ENCODE assay signal across 1 cellular context in the genomic region with DNA sequence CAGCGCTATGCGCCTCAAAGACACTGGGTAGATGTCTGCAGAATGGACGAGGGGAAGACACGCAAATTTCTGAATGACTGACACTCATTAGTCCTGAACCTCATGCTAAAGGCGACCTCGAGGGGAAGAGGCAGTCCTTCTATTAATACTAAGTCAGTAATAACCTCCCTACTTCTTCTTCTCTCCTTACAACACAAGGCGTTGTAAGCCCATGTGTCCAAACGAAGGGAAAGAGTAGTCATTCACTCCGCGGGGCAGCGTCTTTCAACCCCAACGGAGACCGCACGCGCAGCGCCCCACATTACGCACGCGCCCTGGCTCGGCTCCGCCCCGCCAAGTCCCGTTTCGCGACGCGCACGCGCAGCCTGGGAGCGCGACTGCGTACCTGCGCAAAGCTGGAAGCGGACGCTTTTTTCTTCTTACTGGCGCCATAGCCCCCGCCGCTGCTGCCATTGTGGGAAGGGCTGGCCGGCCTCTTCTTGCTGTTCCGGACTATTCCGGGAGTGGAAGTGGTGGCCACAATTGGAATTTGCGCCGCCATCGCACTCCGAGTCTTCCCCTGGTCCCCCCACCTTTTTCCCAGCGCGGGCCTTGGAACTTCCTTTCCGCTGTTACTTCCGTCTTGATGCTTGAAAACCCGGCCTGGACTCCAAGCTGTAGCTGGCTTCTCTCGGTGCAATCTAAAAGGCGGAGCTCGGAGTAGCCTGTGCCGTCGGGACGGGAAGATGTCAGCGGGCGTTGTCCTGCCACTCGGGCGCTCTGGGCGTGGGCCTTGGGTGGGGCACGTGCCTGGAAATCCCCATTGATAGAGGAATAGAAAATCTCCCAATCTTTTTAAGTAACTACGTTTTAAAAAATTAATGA.
TF ChIP-seq lines count a peak whose summit lies in the region.

INO80C (minus strand) TSS at position 627 of the 864 bp plus-strand sequence; CDS start at position 541, 86 bp downstream.

TF ChIP-seq in K562, 482 proteins besides CTCF, POLR2A, EP300 and RAD21 (continued from another document and continues in another):
- TF ChIP-seq, protein P1, sequence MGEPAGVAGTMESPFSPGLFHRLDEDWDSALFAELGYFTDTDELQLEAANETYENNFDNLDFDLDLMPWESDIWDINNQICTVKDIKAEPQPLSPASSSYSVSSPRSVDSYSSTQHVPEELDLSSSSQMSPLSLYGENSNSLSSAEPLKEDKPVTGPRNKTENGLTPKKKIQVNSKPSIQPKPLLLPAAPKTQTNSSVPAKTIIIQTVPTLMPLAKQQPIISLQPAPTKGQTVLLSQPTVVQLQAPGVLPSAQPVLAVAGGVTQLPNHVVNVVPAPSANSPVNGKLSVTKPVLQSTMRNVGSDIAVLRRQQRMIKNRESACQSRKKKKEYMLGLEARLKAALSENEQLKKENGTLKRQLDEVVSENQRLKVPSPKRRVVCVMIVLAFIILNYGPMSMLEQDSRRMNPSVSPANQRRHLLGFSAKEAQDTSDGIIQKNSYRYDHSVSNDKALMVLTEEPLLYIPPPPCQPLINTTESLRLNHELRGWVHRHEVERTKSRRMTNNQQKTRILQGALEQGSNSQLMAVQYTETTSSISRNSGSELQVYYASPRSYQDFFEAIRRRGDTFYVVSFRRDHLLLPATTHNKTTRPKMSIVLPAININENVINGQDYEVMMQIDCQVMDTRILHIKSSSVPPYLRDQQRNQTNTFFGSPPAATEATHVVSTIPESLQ (CRISPR knock-in tag; IDR thresholded peaks at IDR 0.05) = peak; percentile 44; the same call in 1 of the 2 replicates
- TF ChIP-seq, protein P2, sequence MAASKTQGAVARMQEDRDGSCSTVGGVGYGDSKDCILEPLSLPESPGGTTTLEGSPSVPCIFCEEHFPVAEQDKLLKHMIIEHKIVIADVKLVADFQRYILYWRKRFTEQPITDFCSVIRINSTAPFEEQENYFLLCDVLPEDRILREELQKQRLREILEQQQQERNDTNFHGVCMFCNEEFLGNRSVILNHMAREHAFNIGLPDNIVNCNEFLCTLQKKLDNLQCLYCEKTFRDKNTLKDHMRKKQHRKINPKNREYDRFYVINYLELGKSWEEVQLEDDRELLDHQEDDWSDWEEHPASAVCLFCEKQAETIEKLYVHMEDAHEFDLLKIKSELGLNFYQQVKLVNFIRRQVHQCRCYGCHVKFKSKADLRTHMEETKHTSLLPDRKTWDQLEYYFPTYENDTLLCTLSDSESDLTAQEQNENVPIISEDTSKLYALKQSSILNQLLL (CRISPR knock-in tag; IDR thresholded peaks at IDR 0.05; ENCODE audit: borderline replicate concordance) = no peak
- TF ChIP-seq MYC (IDR thresholded peaks at IDR 0.05; ENCODE audit: low read depth, low read length) = peak; percentile 64; the same call in 1 of the 2 replicates
- peak; percentile 58 for TF ChIP-seq MYC (CRISPR knock-in tag; IDR thresholded peaks at IDR 0.05; ENCODE audit: borderline replicate concordance, low read depth)
- TF ChIP-seq, protein P3, sequence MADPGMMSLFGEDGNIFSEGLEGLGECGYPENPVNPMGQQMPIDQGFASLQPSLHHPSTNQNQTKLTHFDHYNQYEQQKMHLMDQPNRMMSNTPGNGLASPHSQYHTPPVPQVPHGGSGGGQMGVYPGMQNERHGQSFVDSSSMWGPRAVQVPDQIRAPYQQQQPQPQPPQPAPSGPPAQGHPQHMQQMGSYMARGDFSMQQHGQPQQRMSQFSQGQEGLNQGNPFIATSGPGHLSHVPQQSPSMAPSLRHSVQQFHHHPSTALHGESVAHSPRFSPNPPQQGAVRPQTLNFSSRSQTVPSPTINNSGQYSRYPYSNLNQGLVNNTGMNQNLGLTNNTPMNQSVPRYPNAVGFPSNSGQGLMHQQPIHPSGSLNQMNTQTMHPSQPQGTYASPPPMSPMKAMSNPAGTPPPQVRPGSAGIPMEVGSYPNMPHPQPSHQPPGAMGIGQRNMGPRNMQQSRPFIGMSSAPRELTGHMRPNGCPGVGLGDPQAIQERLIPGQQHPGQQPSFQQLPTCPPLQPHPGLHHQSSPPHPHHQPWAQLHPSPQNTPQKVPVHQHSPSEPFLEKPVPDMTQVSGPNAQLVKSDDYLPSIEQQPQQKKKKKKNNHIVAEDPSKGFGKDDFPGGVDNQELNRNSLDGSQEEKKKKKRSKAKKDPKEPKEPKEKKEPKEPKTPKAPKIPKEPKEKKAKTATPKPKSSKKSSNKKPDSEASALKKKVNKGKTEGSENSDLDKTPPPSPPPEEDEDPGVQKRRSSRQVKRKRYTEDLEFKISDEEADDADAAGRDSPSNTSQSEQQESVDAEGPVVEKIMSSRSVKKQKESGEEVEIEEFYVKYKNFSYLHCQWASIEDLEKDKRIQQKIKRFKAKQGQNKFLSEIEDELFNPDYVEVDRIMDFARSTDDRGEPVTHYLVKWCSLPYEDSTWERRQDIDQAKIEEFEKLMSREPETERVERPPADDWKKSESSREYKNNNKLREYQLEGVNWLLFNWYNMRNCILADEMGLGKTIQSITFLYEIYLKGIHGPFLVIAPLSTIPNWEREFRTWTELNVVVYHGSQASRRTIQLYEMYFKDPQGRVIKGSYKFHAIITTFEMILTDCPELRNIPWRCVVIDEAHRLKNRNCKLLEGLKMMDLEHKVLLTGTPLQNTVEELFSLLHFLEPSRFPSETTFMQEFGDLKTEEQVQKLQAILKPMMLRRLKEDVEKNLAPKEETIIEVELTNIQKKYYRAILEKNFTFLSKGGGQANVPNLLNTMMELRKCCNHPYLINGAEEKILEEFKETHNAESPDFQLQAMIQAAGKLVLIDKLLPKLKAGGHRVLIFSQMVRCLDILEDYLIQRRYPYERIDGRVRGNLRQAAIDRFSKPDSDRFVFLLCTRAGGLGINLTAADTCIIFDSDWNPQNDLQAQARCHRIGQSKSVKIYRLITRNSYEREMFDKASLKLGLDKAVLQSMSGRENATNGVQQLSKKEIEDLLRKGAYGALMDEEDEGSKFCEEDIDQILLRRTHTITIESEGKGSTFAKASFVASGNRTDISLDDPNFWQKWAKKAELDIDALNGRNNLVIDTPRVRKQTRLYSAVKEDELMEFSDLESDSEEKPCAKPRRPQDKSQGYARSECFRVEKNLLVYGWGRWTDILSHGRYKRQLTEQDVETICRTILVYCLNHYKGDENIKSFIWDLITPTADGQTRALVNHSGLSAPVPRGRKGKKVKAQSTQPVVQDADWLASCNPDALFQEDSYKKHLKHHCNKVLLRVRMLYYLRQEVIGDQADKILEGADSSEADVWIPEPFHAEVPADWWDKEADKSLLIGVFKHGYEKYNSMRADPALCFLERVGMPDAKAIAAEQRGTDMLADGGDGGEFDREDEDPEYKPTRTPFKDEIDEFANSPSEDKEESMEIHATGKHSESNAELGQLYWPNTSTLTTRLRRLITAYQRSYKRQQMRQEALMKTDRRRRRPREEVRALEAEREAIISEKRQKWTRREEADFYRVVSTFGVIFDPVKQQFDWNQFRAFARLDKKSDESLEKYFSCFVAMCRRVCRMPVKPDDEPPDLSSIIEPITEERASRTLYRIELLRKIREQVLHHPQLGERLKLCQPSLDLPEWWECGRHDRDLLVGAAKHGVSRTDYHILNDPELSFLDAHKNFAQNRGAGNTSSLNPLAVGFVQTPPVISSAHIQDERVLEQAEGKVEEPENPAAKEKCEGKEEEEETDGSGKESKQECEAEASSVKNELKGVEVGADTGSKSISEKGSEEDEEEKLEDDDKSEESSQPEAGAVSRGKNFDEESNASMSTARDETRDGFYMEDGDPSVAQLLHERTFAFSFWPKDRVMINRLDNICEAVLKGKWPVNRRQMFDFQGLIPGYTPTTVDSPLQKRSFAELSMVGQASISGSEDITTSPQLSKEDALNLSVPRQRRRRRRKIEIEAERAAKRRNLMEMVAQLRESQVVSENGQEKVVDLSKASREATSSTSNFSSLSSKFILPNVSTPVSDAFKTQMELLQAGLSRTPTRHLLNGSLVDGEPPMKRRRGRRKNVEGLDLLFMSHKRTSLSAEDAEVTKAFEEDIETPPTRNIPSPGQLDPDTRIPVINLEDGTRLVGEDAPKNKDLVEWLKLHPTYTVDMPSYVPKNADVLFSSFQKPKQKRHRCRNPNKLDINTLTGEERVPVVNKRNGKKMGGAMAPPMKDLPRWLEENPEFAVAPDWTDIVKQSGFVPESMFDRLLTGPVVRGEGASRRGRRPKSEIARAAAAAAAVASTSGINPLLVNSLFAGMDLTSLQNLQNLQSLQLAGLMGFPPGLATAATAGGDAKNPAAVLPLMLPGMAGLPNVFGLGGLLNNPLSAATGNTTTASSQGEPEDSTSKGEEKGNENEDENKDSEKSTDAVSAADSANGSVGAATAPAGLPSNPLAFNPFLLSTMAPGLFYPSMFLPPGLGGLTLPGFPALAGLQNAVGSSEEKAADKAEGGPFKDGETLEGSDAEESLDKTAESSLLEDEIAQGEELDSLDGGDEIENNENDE (IDR thresholded peaks at IDR 0.05; ENCODE audit: low read depth, low read length) = no peak
- no peak for TF ChIP-seq MITF (IDR thresholded peaks at IDR 0.05)
- TF ChIP-seq, protein P4, sequence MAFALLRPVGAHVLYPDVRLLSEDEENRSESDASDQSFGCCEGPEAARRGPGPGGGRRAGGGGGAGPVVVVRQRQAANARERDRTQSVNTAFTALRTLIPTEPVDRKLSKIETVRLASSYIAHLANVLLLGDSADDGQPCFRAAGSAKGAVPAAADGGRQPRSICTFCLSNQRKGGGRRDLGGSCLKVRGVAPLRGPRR (CRISPR knock-in tag; IDR thresholded peaks at IDR 0.05) = no peak
- TF ChIP-seq FIP1L1 (IDR thresholded peaks at IDR 0.05; ENCODE audit: low read depth, low read length, poor library complexity, severe bottlenecking) = peak; percentile 93
- TF ChIP-seq CHAMP1 (IDR thresholded peaks at IDR 0.05) = peak; percentile 91
- TF ChIP-seq AFF1 (IDR thresholded peaks at IDR 0.05; ENCODE audit: low read depth in 1 of 2, partially characterized antibody in 2 of 2) = peak in 1 of 2 experiments; percentile 90
- peak; percentile 89 for TF ChIP-seq RFX5 (IDR thresholded peaks at IDR 0.05; ENCODE audit: low read depth, low read length)
- TF ChIP-seq PHB (CRISPR knock-in tag; IDR thresholded peaks at IDR 0.05) = no peak
- no peak for TF ChIP-seq HDAC8 (tag; IDR thresholded peaks at IDR 0.05)
- no peak for TF ChIP-seq MXD1 (CRISPR knock-in tag; IDR thresholded peaks at IDR 0.05; ENCODE audit: borderline replicate concordance, poor library complexity, severe bottlenecking)
- TF ChIP-seq, protein P5, sequence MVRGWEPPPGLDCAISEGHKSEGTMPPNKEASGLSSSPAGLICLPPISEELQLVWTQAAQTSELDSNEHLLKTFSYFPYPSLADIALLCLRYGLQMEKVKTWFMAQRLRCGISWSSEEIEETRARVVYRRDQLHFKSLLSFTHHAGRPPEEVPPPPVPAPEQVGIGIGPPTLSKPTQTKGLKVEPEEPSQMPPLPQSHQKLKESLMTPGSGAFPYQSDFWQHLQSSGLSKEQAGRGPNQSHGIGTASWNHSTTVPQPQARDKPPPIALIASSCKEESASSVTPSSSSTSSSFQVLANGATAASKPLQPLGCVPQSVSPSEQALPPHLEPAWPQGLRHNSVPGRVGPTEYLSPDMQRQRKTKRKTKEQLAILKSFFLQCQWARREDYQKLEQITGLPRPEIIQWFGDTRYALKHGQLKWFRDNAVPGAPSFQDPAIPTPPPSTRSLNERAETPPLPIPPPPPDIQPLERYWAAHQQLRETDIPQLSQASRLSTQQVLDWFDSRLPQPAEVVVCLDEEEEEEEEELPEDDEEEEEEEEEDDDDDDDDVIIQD (CRISPR knock-in tag; IDR thresholded peaks at IDR 0.05) = no peak
- TF ChIP-seq BDP1 (IDR thresholded peaks at IDR 0.05; ENCODE audit: insufficient read depth, insufficient read length) = no peak
